15 cellular contexts compared by ENCODE assay signal in genomic region chr4:78766650-78767049, GRCh38. TPM values are rescaled to one million over a fixed set of nuclear protein-coding genes. Genes with fewer than 3 reads are reported as not detected.
DNase-seq lines count a peak whose midpoint lies in the region; ATAC-seq and TF ChIP-seq lines count a peak whose summit lies in the region.
"Had no signal": no experiment of that assay in that cellular context is flagged by ENCODE, and none has a peak within 500 bp of the region (broad histone marks: within the 10 kb centered on the region; RNA-seq: fewer than 3 reads in every experiment).

No MANE protein-coding gene starts in this region.

- no peaks in the 10 kb centered on the region for H4K20me1 ChIP-seq in OCI-LY3 (ENCODE audit: insufficient read depth, low read length)

- H3K4me3 Mint-ChIP-seq in activated CD4-positive, alpha-beta T cell treated with anti-CD3 and anti-CD28 coated beads for 36 hours: no peak overlapping the region
- H3K4me3 Mint-ChIP-seq: CD4-positive, CD25-positive, alpha-beta regulatory T cell had no signal

- H3K27me3 ChIP-seq in OCI-LY3 (ENCODE audit: low read depth, low read length): no peaks in the 10 kb centered on the region
- H3K27me3 ChIP-seq: tibial artery had no signal

- H3K9me3 ChIP-seq in OCI-LY3 (ENCODE audit: insufficient read depth, low read length): no peaks in the 10 kb centered on the region
- H3K9me3 ChIP-seq: tibial artery had no signal

- peaks cover 9% of the 10 kb centered on the region for H3K4me1 Mint-ChIP-seq in activated CD4-positive, alpha-beta T cell treated with anti-CD3 and anti-CD28 coated beads for 36 hours

- peak overlapping the region; percentile 75 for H3K4me2 ChIP-seq in OCI-LY3 (ENCODE audit: low read length)

- POLR2A ChIA-PET in activated CD4-positive, alpha-beta T cell treated with anti-CD3 and anti-CD28 coated beads for 36 hours (lab: Charles Lee): no interaction called here

- no peak for TF ChIP-seq CTCF in OCI-LY3 (IDR thresholded peaks at IDR 0.05; ENCODE audit: low read depth, low read length)

- H3K27ac Mint-ChIP-seq in activated CD4-positive, alpha-beta T cell treated with anti-CD3 and anti-CD28 coated beads for 36 hours: no peak overlapping the region
- H3K27ac Mint-ChIP-seq: CD4-positive, CD25-positive, alpha-beta regulatory T cell; progenitor cell of endocrine pancreas had no signal

- H3K79me2 ChIP-seq in OCI-LY3 (ENCODE audit: low read length): no peaks in the 10 kb centered on the region

- peaks cover 2% of the 10 kb centered on the region for H3K27me3 Mint-ChIP-seq in activated CD4-positive, alpha-beta T cell treated with anti-CD3 and anti-CD28 coated beads for 36 hours
- H3K27me3 Mint-ChIP-seq: CD4-positive, CD25-positive, alpha-beta regulatory T cell; progenitor cell of endocrine pancreas had no signal

- ATAC-seq in GM18861 (IDR thresholded peaks at IDR 0.05; ENCODE audit: unreplicated experiment): peak; percentile 78
- ATAC-seq in GM21447 (IDR thresholded peaks at IDR 0.05; ENCODE audit: unreplicated experiment): peak; percentile 88
- ATAC-seq in HG03060 (IDR thresholded peaks at IDR 0.05; ENCODE audit: low read depth, unreplicated experiment): peak; percentile 59
- no peak for ATAC-seq in stimulated activated naive CD8-positive, alpha-beta T cell treated with anti-CD3 and anti-CD28 coated beads, Interleukin-15, Interleukin-2, amounts not matched to agents 100 U/mL and 50 U/mL, for 24 hours
- no peak for ATAC-seq in activated CD4-positive, alpha-beta T cell treated with anti-CD3 and anti-CD28 coated beads for 36 hours

- intact Hi-C loops in activated CD4-positive, alpha-beta T cell treated with anti-CD3 and anti-CD28 coated beads for 36 hours (cut with DNase I, micrococcal nuclease): no loop called here

- no peaks in the 10 kb centered on the region for H3K36me3 Mint-ChIP-seq in activated CD4-positive, alpha-beta T cell treated with anti-CD3 and anti-CD28 coated beads for 36 hours (ENCODE audit: low read depth)
- H3K36me3 Mint-ChIP-seq: CD4-positive, CD25-positive, alpha-beta regulatory T cell had no signal

- no peak overlapping the region for H2AFZ ChIP-seq in OCI-LY3 (ENCODE audit: low read depth, low read length)

- peaks cover 42% of the 10 kb centered on the region for H3K4me1 ChIP-seq in OCI-LY3 (ENCODE audit: low read length)

- H3K9me3 Mint-ChIP-seq in activated CD4-positive, alpha-beta T cell treated with anti-CD3 and anti-CD28 coated beads for 36 hours (ENCODE audit: low read depth): no peaks in the 10 kb centered on the region

- H3K4me3 ChIP-seq in OCI-LY3 (ENCODE audit: low read length): peak overlapping the region; percentile 61
- H3K4me3 ChIP-seq: tibial artery had no signal

- DNase-seq in OCI-M1 (lab: John Stamatoyannopoulos, UW) (no peak), cortex of kidney (lab: John Stamatoyannopoulos, UW) (no peak)
- no peak for DNase-seq in stimulated activated naive CD8-positive, alpha-beta T cell treated with anti-CD3 and anti-CD28 coated beads, Interleukin-15, Interleukin-2, amounts not matched to agents 100 U/mL and 50 U/mL, for 24 hours
- DNase-seq in activated CD4-positive, alpha-beta T cell treated with anti-CD3 and anti-CD28 coated beads for 36 hours: no peak
- DNase-seq: activated CD4-positive, alpha-beta T cell treated with anti-CD3 and anti-CD28 coated beads, Interleukin-2, amount 50 U/mL, for 1 hour; head of caudate nucleus; mammary epithelial cell; NCI-H2171; tibial artery had no signal

- H3K9ac ChIP-seq in OCI-LY3 (ENCODE audit: low read length): peak overlapping the region; percentile 45; the same call in 1 of the 2 replicates

- H3K27ac ChIP-seq in OCI-LY3 (ENCODE audit: low read length): peak overlapping the region; percentile 69
- H3K27ac ChIP-seq: tibial artery had no signal

- CTCF ChIA-PET in activated CD4-positive, alpha-beta T cell treated with anti-CD3 and anti-CD28 coated beads for 36 hours (lab: Charles Lee): no interaction called here

- no peaks in the 10 kb centered on the region for H3K36me3 ChIP-seq in OCI-LY3 (replicated peaks; ENCODE audit: low read depth, low read length)
- H3K36me3 ChIP-seq: tibial artery had no signal

RNA-seq across cellular contexts. Expression of gene BMP2K, which starts 9.5 kb away (rescaled TPM):
- total RNA-seq in activated CD4-positive, alpha-beta T cell treated with anti-CD3 and anti-CD28 coated beads for 36 hours: 10 to 100 TPM; 10.6 to 14.5 TPM

Comparison
In these comparisons a context has a peak if more than half of its experiments do, and no peak if none do; other contexts are left out.
1. ATAC-seq: peak in GM18861 (single experiment), GM21447 (single experiment) and HG03060 (single experiment); none in stimulated activated naive CD8-positive, alpha-beta T cell treated with anti-CD3 and anti-CD28 coated beads, Interleukin-15, Interleukin-2, amounts not matched to agents 100 U/mL and 50 U/mL, for 24 hours (single experiment) and activated CD4-positive, alpha-beta T cell treated with anti-CD3 and anti-CD28 coated beads for 36 hours (single experiment).